Comparison of ENCODE assay signal across 1 cellular context in the genomic region with DNA sequence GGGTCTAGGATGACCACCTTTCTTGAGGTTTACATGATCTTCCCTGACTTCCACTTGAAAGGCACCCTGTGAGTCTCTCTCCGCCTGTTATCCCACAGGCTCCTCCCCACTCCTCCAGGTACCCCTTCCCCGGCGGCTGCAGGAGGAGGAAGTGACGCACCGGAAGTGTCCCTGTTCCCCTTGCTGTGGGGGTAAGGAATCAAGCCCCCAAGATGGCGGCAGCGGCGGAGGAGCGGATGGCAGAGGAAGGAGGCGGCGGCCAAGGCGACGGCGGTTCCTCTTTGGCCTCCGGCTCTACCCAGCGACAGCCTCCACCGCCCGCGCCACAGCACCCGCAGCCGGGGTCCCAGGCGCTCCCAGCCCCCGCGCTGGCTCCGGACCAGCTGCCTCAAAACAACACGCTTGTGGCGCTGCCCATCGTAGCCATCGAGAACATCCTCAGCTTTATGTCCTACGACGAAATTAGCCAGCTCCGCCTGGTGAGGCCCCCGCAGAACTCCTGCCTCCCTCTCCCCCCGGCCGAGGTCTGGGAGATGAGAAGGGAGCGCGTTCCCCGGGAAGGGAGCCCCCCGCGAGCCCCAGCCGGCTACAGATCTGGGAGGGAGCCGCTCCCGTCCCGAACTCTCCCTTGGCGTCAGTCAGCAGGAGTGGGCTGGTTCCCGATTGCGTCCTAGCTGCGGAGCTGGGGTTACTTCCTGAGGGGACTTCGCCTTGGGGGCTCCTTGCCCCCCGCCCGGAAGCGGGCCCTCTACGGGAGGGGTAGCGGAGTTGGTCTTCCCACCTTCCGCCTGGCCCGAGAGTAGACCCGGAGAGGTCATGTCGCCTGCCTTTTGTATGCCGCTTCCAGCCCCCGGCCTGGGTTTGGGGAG.
TF ChIP-seq lines count a peak whose summit lies in the region.

A gene with protein sequence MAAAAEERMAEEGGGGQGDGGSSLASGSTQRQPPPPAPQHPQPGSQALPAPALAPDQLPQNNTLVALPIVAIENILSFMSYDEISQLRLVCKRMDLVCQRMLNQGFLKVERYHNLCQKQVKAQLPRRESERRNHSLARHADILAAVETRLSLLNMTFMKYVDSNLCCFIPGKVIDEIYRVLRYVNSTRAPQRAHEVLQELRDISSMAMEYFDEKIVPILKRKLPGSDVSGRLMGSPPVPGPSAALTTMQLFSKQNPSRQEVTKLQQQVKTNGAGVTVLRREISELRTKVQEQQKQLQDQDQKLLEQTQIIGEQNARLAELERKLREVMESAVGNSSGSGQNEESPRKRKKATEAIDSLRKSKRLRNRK (plus strand): TSS at position 194 of the 869 bp plus-strand sequence. CDS start 19 bp downstream, at position 213.

TF ChIP-seq in HepG2, 621 proteins besides CTCF, POLR2A, EP300 and RAD21 (continued from another document and continues in another):
- TF ChIP-seq, protein P1, sequence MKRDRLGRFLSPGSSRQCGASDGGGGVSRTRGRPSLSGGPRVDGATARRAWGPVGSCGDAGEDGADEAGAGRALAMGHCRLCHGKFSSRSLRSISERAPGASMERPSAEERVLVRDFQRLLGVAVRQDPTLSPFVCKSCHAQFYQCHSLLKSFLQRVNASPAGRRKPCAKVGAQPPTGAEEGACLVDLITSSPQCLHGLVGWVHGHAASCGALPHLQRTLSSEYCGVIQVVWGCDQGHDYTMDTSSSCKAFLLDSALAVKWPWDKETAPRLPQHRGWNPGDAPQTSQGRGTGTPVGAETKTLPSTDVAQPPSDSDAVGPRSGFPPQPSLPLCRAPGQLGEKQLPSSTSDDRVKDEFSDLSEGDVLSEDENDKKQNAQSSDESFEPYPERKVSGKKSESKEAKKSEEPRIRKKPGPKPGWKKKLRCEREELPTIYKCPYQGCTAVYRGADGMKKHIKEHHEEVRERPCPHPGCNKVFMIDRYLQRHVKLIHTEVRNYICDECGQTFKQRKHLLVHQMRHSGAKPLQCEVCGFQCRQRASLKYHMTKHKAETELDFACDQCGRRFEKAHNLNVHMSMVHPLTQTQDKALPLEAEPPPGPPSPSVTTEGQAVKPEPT (CRISPR knock-in tag; IDR thresholded peaks at IDR 0.05; ENCODE audit: low read depth), result no peak
- no peak; the same call in 1 of the 2 replicates for TF ChIP-seq ZNF776 (CRISPR knock-in tag; IDR thresholded peaks at IDR 0.05)
- TF ChIP-seq YEATS2 (CRISPR knock-in tag; IDR thresholded peaks at IDR 0.05; ENCODE audit: borderline replicate concordance), result peak; percentile 92; the same call in 1 of the 2 replicates
- TF ChIP-seq HHEX (CRISPR knock-in tag; IDR thresholded peaks at IDR 0.05), result no peak
- TF ChIP-seq RFX1 (IDR thresholded peaks at IDR 0.05), result no peak
- TF ChIP-seq RORA (CRISPR knock-in tag; IDR thresholded peaks at IDR 0.05), result no peak
- TF ChIP-seq, protein P2, sequence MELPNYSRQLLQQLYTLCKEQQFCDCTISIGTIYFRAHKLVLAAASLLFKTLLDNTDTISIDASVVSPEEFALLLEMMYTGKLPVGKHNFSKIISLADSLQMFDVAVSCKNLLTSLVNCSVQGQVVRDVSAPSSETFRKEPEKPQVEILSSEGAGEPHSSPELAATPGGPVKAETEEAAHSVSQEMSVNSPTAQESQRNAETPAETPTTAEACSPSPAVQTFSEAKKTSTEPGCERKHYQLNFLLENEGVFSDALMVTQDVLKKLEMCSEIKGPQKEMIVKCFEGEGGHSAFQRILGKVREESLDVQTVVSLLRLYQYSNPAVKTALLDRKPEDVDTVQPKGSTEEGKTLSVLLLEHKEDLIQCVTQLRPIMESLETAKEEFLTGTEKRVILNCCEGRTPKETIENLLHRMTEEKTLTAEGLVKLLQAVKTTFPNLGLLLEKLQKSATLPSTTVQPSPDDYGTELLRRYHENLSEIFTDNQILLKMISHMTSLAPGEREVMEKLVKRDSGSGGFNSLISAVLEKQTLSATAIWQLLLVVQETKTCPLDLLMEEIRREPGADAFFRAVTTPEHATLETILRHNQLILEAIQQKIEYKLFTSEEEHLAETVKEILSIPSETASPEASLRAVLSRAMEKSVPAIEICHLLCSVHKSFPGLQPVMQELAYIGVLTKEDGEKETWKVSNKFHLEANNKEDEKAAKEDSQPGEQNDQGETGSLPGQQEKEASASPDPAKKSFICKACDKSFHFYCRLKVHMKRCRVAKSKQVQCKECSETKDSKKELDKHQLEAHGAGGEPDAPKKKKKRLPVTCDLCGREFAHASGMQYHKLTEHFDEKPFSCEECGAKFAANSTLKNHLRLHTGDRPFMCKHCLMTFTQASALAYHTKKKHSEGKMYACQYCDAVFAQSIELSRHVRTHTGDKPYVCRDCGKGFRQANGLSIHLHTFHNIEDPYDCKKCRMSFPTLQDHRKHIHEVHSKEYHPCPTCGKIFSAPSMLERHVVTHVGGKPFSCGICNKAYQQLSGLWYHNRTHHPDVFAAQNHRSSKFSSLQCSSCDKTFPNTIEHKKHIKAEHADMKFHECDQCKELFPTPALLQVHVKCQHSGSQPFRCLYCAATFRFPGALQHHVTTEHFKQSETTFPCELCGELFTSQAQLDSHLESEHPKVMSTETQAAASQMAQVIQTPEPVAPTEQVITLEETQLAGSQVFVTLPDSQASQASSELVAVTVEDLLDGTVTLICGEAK (IDR thresholded peaks at IDR 0.05), result peak; percentile 81
- TF ChIP-seq, protein P2 (CRISPR knock-in tag; IDR thresholded peaks at IDR 0.05), result peak; percentile 86
- no peak for TF ChIP-seq ZSCAN22 (CRISPR knock-in tag; IDR thresholded peaks at IDR 0.05)
- TF ChIP-seq, protein P3, sequence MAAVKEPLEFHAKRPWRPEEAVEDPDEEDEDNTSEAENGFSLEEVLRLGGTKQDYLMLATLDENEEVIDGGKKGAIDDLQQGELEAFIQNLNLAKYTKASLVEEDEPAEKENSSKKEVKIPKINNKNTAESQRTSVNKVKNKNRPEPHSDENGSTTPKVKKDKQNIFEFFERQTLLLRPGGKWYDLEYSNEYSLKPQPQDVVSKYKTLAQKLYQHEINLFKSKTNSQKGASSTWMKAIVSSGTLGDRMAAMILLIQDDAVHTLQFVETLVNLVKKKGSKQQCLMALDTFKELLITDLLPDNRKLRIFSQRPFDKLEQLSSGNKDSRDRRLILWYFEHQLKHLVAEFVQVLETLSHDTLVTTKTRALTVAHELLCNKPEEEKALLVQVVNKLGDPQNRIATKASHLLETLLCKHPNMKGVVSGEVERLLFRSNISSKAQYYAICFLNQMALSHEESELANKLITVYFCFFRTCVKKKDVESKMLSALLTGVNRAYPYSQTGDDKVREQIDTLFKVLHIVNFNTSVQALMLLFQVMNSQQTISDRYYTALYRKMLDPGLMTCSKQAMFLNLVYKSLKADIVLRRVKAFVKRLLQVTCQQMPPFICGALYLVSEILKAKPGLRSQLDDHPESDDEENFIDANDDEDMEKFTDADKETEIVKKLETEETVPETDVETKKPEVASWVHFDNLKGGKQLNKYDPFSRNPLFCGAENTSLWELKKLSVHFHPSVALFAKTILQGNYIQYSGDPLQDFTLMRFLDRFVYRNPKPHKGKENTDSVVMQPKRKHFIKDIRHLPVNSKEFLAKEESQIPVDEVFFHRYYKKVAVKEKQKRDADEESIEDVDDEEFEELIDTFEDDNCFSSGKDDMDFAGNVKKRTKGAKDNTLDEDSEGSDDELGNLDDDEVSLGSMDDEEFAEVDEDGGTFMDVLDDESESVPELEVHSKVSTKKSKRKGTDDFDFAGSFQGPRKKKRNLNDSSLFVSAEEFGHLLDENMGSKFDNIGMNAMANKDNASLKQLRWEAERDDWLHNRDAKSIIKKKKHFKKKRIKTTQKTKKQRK (IDR thresholded peaks at IDR 0.05; ENCODE audit: low read length), result no peak
- TF ChIP-seq ONECUT2 (CRISPR knock-in tag; IDR thresholded peaks at IDR 0.05), result no peak
- TF ChIP-seq ZMYM4 (CRISPR knock-in tag; IDR thresholded peaks at IDR 0.05), result peak; percentile 79
- no peak for TF ChIP-seq ZNF790 (CRISPR knock-in tag; IDR thresholded peaks at IDR 0.05; ENCODE audit: borderline replicate concordance)
- no peak for TF ChIP-seq ZNF33B (CRISPR knock-in tag; IDR thresholded peaks at IDR 0.05)
- peak; percentile 57; the same call in 1 of the 2 replicates for TF ChIP-seq ZNF703 (CRISPR knock-in tag; IDR thresholded peaks at IDR 0.05; ENCODE audit: borderline replicate concordance)
- peak; percentile 14; the same call in 1 of the 2 replicates for TF ChIP-seq BCL6 (CRISPR knock-in tag; IDR thresholded peaks at IDR 0.05)
- no peak for TF ChIP-seq NFIB (CRISPR knock-in tag; IDR thresholded peaks at IDR 0.05; ENCODE audit: borderline replicate concordance)
- TF ChIP-seq, protein P4, sequence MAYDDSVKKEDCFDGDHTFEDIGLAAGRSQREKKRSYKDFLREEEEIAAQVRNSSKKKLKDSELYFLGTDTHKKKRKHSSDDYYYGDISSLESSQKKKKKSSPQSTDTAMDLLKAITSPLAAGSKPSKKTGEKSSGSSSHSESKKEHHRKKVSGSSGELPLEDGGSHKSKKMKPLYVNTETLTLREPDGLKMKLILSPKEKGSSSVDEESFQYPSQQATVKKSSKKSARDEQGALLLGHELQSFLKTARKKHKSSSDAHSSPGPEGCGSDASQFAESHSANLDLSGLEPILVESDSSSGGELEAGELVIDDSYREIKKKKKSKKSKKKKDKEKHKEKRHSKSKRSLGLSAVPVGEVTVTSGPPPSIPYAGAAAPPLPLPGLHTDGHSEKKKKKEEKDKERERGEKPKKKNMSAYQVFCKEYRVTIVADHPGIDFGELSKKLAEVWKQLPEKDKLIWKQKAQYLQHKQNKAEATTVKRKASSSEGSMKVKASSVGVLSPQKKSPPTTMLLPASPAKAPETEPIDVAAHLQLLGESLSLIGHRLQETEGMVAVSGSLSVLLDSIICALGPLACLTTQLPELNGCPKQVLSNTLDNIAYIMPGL (CRISPR knock-in tag; IDR thresholded peaks at IDR 0.05; ENCODE audit: borderline replicate concordance in 1 of 2, low read depth in 1 of 2), result peak; percentile 91 to 92
- no peak for TF ChIP-seq SCMH1 (CRISPR knock-in tag; IDR thresholded peaks at IDR 0.05; ENCODE audit: borderline replicate concordance)
- TF ChIP-seq, protein P5, sequence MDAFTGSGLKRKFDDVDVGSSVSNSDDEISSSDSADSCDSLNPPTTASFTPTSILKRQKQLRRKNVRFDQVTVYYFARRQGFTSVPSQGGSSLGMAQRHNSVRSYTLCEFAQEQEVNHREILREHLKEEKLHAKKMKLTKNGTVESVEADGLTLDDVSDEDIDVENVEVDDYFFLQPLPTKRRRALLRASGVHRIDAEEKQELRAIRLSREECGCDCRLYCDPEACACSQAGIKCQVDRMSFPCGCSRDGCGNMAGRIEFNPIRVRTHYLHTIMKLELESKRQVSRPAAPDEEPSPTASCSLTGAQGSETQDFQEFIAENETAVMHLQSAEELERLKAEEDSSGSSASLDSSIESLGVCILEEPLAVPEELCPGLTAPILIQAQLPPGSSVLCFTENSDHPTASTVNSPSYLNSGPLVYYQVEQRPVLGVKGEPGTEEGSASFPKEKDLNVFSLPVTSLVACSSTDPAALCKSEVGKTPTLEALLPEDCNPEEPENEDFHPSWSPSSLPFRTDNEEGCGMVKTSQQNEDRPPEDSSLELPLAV (CRISPR knock-in tag; conservative IDR thresholded peaks at IDR 0.05; ENCODE audit: low read depth), result no peak
- peak; percentile 61 for TF ChIP-seq CBX1 (IDR thresholded peaks at IDR 0.05; ENCODE audit: low read depth)
- peak; percentile 79; the same call in 1 of the 2 replicates for TF ChIP-seq CBX5 (CRISPR knock-in tag; IDR thresholded peaks at IDR 0.05; ENCODE audit: borderline replicate concordance)
- TF ChIP-seq SALL2 (CRISPR knock-in tag; IDR thresholded peaks at IDR 0.05), result peak; percentile 78; the same call in 1 of the 2 replicates
- peak; percentile 85 for TF ChIP-seq CREB1 (IDR thresholded peaks at IDR 0.05)
- TF ChIP-seq CREB1 (CRISPR knock-in tag; IDR thresholded peaks at IDR 0.05), result peak; percentile 97
- peak; percentile 57; the same call in 1 of the 2 replicates for TF ChIP-seq ZNF709 (CRISPR knock-in tag; IDR thresholded peaks at IDR 0.05)
- TF ChIP-seq ESRRA (CRISPR knock-in tag; IDR thresholded peaks at IDR 0.05; ENCODE audit: low read depth), result no peak
- TF ChIP-seq, protein P6, sequence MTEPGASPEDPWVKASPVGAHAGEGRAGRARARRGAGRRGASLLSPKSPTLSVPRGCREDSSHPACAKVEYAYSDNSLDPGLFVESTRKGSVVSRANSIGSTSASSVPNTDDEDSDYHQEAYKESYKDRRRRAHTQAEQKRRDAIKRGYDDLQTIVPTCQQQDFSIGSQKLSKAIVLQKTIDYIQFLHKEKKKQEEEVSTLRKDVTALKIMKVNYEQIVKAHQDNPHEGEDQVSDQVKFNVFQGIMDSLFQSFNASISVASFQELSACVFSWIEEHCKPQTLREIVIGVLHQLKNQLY (CRISPR knock-in tag; IDR thresholded peaks at IDR 0.05), result no peak
- TF ChIP-seq PCBP2 (optimal IDR thresholded peaks at IDR 0.05; ENCODE audit: low read depth, low read length, poor library complexity, severe bottlenecking), result no peak
- peak; percentile 94 for TF ChIP-seq HOXA3 (CRISPR knock-in tag; IDR thresholded peaks at IDR 0.05)
- TF ChIP-seq MXI1 (IDR thresholded peaks at IDR 0.05; ENCODE audit: borderline replicate concordance, low read depth, low read length), result peak; percentile 23; the same call in 1 of the 3 replicates
- no peak for TF ChIP-seq ZNF282 (IDR thresholded peaks at IDR 0.05; ENCODE audit: partially characterized antibody)
- TF ChIP-seq AKAP8 (CRISPR knock-in tag; IDR thresholded peaks at IDR 0.05), result 0 out of 2 replicates have a peak, but pooled peaks have one; percentile 52
- 0 out of 2 replicates have a peak, but pooled peaks have one; percentile 28 for TF ChIP-seq ZBTB7B (CRISPR knock-in tag; IDR thresholded peaks at IDR 0.05)
- TF ChIP-seq RXRA (CRISPR knock-in tag; IDR thresholded peaks at IDR 0.05), result peak; percentile 71
- TF ChIP-seq NCOA5 (CRISPR knock-in tag; IDR thresholded peaks at IDR 0.05), result no peak
- no peak for TF ChIP-seq ZNF644 (CRISPR knock-in tag; IDR thresholded peaks at IDR 0.05; ENCODE audit: low read depth)
- no peak for TF ChIP-seq SIX1 (CRISPR knock-in tag; IDR thresholded peaks at IDR 0.05; ENCODE audit: borderline replicate concordance)
- peak; percentile 52; the same call in 1 of the 2 replicates for TF ChIP-seq ZNF143 (CRISPR knock-in tag; IDR thresholded peaks at IDR 0.05)
